Comparison of ENCODE assay signal across 8 cellular contexts in genomic region chr19:1266818-1267440, GRCh38. TPM values are rescaled to one million over a fixed set of nuclear protein-coding genes. Genes with fewer than 3 reads are reported as not detected.
A peak's percentile ranks its signal among the peaks of the same experiment; 100 is the strongest.
DNase-seq lines count a peak whose midpoint lies in the region; ATAC-seq and TF ChIP-seq lines count a peak whose summit lies in the region.

No MANE protein-coding gene starts in this region.

- no peaks in the 10 kb centered on the region for H3K27me3 ChIP-seq in upper lobe of right lung

- DNase-seq in GM10266 (ENCODE audit: extremely low spot score) (peak; percentile 77), NCI-H774 (lab: John Stamatoyannopoulos, UW) (peak; percentile 50), activated T-helper 1 cell treated with Interleukin-2 at 50 U/mL for 16 hours (ENCODE audit: low read depth) (peak; percentile 63), fibroblast of gingiva (ENCODE audit: low read depth) (peak; percentile 41), upper lobe of right lung (peak; percentile 90), NCI-H146 treated with DMSO at 0.1 percent for 48 hours (lab: John Stamatoyannopoulos, UW; ENCODE audit: unreplicated experiment) (no peak)
- DNase-seq in natural killer cell treated with Interleukin-12 subunit alpha and Interleukin-12 subunit beta and Interleukin-15 and Interleukin-18, amount 100 ng/mL, for 72 hours (ENCODE audit: low spot score), result peak; percentile 87

- intact Hi-C loops in upper lobe of right lung (cut with DNase I), result no loop called here

- no peaks in the 10 kb centered on the region for H3K27me3 Mint-ChIP-seq in natural killer cell treated with Interleukin-12 subunit alpha and Interleukin-12 subunit beta and Interleukin-15 and Interleukin-18, amount 100 ng/mL, for 72 hours

- peak; percentile 99 for TF ChIP-seq CTCF in GM10266 (IDR thresholded peaks at IDR 0.05; ENCODE audit: control insufficient read depth, insufficient read depth, low read depth, missing control alignments)
- peak; percentile 96 for TF ChIP-seq CTCF in upper lobe of right lung (IDR thresholded peaks at IDR 0.05)

- H3K4me1 ChIP-seq in upper lobe of right lung, result peaks cover 63% of the 10 kb centered on the region

- H3K36me3 Mint-ChIP-seq in natural killer cell treated with Interleukin-12 subunit alpha and Interleukin-12 subunit beta and Interleukin-15 and Interleukin-18, amount 100 ng/mL, for 72 hours, result peaks cover 13% of the 10 kb centered on the region

- H3K4me1 Mint-ChIP-seq in natural killer cell treated with Interleukin-12 subunit alpha and Interleukin-12 subunit beta and Interleukin-15 and Interleukin-18, amount 100 ng/mL, for 72 hours (ENCODE audit: low read depth in 2 of 2), result peaks cover 49 to 50% of the 10 kb centered on the region in 2 donors

- H3K27ac ChIP-seq in upper lobe of right lung, result peak overlapping the region; percentile 80

- no peaks in the 10 kb centered on the region for H3K9me3 Mint-ChIP-seq in natural killer cell treated with Interleukin-12 subunit alpha and Interleukin-12 subunit beta and Interleukin-15 and Interleukin-18, amount 100 ng/mL, for 72 hours

- H3K36me3 ChIP-seq in upper lobe of right lung, result peaks cover 16% of the 10 kb centered on the region

- H3K9me3 ChIP-seq in upper lobe of right lung, result no peaks in the 10 kb centered on the region

- H3K27ac Mint-ChIP-seq in natural killer cell treated with Interleukin-12 subunit alpha and Interleukin-12 subunit beta and Interleukin-15 and Interleukin-18, amount 100 ng/mL, for 72 hours, result no peak overlapping the region

- peak overlapping the region; percentile 58 for H3K4me3 ChIP-seq in upper lobe of right lung

- H3K4me3 Mint-ChIP-seq in natural killer cell treated with Interleukin-12 subunit alpha and Interleukin-12 subunit beta and Interleukin-15 and Interleukin-18, amount 100 ng/mL, for 72 hours, result peak overlapping the region; percentile 81

- ATAC-seq in HG02610 (IDR thresholded peaks at IDR 0.05; ENCODE audit: unreplicated experiment) (peak; percentile 18), upper lobe of right lung (peak; percentile 49)
- peak; percentile 27 to 38 for ATAC-seq in natural killer cell treated with Interleukin-12 subunit alpha and Interleukin-12 subunit beta and Interleukin-15 and Interleukin-18, amount 100 ng/mL, for 72 hours

RNA-seq across cellular contexts. Expression of gene CIRBP, which starts 2.2 kb away (rescaled TPM):
- 100 to 1,000 TPM; 226 to 251 TPM for total RNA-seq in natural killer cell treated with Interleukin-12 subunit alpha and Interleukin-12 subunit beta and Interleukin-15 and Interleukin-18, amount 100 ng/mL, for 72 hours
- total RNA-seq in upper lobe of right lung, result 322 TPM

RNA-seq across cellular contexts. Expression of gene FAM174C, which starts 8.4 kb away (rescaled TPM):
- total RNA-seq in natural killer cell treated with Interleukin-12 subunit alpha and Interleukin-12 subunit beta and Interleukin-15 and Interleukin-18, amount 100 ng/mL, for 72 hours, result 10 to 100 TPM; 59.5 to 94.2 TPM
- total RNA-seq in upper lobe of right lung, result 41.4 TPM

RNA-seq across cellular contexts. Expression of gene MIDN, which starts 18.5 kb away (rescaled TPM):
- total RNA-seq in natural killer cell treated with Interleukin-12 subunit alpha and Interleukin-12 subunit beta and Interleukin-15 and Interleukin-18, amount 100 ng/mL, for 72 hours, result 10 to 100 TPM; 85.9 to 88.3 TPM
- 135 TPM for total RNA-seq in upper lobe of right lung

RNA-seq across cellular contexts. Expression of gene EFNA2, which starts 18.7 kb away (rescaled TPM):
- not detected for total RNA-seq in natural killer cell treated with Interleukin-12 subunit alpha and Interleukin-12 subunit beta and Interleukin-15 and Interleukin-18, amount 100 ng/mL, for 72 hours
- total RNA-seq in upper lobe of right lung, result not detected

RNA-seq across cellular contexts. Expression of gene ATP5F1D, which starts 25.4 kb away (rescaled TPM):
- 100 to 1,000 TPM; 163 to 215 TPM for total RNA-seq in natural killer cell treated with Interleukin-12 subunit alpha and Interleukin-12 subunit beta and Interleukin-15 and Interleukin-18, amount 100 ng/mL, for 72 hours
- 126 TPM for total RNA-seq in upper lobe of right lung
